ENCODE assay signal across 8 cellular contexts in genomic region chr19:4830768-4831265, GRCh38. TPM values are rescaled to one million over a fixed set of nuclear protein-coding genes. Genes with fewer than 3 reads are reported as not detected.
A peak's percentile ranks its signal among the peaks of the same experiment; 100 is the strongest.
DNase-seq lines count a peak whose midpoint lies in the region; ATAC-seq, FAIRE-seq and TF ChIP-seq lines count a peak whose summit lies in the region.

No MANE protein-coding gene starts in this region.

- TF ChIP-seq POLR2A in endothelial cell of umbilical vein (IDR thresholded peaks at IDR 0.05; ENCODE audit: low read depth, low read length): no peak

- peaks cover 0 to 34% (median 17%) of the 10 kb centered on the region in 4 donors for H3K4me1 Mint-ChIP-seq in CD4-positive, CD25-positive, alpha-beta regulatory T cell

- H2BK120ac ChIP-seq in neuronal stem cell (ENCODE audit: low read depth, low read length): no peak overlapping the region

- peak overlapping the region; percentile 92 to 94 (median 94) for H3K4me3 Mint-ChIP-seq in CD4-positive, CD25-positive, alpha-beta regulatory T cell

- H3K9me3 Mint-ChIP-seq in CD4-positive, CD25-positive, alpha-beta regulatory T cell: no peaks in the 10 kb centered on the region

- peaks cover 27% of the 10 kb centered on the region for H3K4me1 ChIP-seq in CD4-positive, CD25-positive, alpha-beta regulatory T cell (ENCODE audit: control insufficient read depth, insufficient read depth, low read length, poor library complexity, severe bottlenecking)
- H3K4me1 ChIP-seq in PC-9 (replicated peaks; ENCODE audit: insufficient read depth): no peaks in the 10 kb centered on the region
- H3K4me1 ChIP-seq in endothelial cell of umbilical vein (ENCODE audit: control insufficient read depth, extremely low read depth, insufficient read depth, low read length): peaks cover 8% of the 10 kb centered on the region
- peaks cover 0 to 1% of the 10 kb centered on the region in 2 donors for H3K4me1 ChIP-seq in neuronal stem cell (ENCODE audit: control insufficient read depth in 2 of 2, insufficient read depth in 1 of 2, low read depth in 1 of 2, low read length in 2 of 2)

- no peak for DNase-seq in CD4-positive, CD25-positive, alpha-beta regulatory T cell
- DNase-seq in PC-9 (no peak), endothelial cell of umbilical vein (ENCODE audit: low read depth, low spot score) (no peak), neuronal stem cell (ENCODE audit: low spot score) (no peak), OCI-M1 (lab: John Stamatoyannopoulos, UW) (no peak), NCI-H2227 (lab: John Stamatoyannopoulos, UW; ENCODE audit: unreplicated experiment) (no peak)
- no peak for DNase-seq in stimulated activated CD8-positive, alpha-beta memory T cell treated with anti-CD3 and anti-CD28 coated beads, Interleukin-4, amount 100 ng/mL, for 48 hours

- H3F3A ChIP-seq in PC-9 (ENCODE audit: insufficient read depth, low read depth): peaks cover 7% of the 10 kb centered on the region

- peak overlapping the region; percentile 84 for H2AK5ac ChIP-seq in neuronal stem cell (ENCODE audit: low read depth, low read length)

- H3K18ac ChIP-seq in neuronal stem cell (ENCODE audit: low read length): no peak overlapping the region

- H3K4me2 ChIP-seq in PC-9 (peak overlapping the region; percentile 87), endothelial cell of umbilical vein (ENCODE audit: insufficient read depth, low read length) (peak overlapping the region; percentile 70), neuronal stem cell (ENCODE audit: insufficient read depth, low read length, poor library complexity, severe bottlenecking) (no peak overlapping the region)

- H4K8ac ChIP-seq in neuronal stem cell (ENCODE audit: low read depth, low read length): no peak overlapping the region

- H3K4me3 ChIP-seq in CD4-positive, CD25-positive, alpha-beta regulatory T cell (ENCODE audit: low read depth, low read length): peak overlapping the region; percentile 88
- H3K4me3 ChIP-seq in PC-9 (peak overlapping the region; percentile 81), endothelial cell of umbilical vein (replicated peaks in 1 of 3; ENCODE audit: insufficient read depth in 1 of 3, low read depth in 1 of 3, low read length in 3 of 3) (peak overlapping the region; percentile 97 to 100 (median 98)), neuronal stem cell (ENCODE audit: low read length in 2 of 2) (peak overlapping the region in 1 of 2 donors; percentile 45)

- dilution Hi-C loops in endothelial cell of umbilical vein (cut with MboI; ENCODE audit: extremely low pct_ligation_motif_present, low sequenced_read_pairs): no loop called here

- TSS peak; percentile 73 for BruUV-seq in PC-9 (replicated peaks; lab: Mats Ljungman, UMichigan)
- TSS peak; percentile 71 for BruUV-seq in endothelial cell of umbilical vein (replicated peaks; lab: Mats Ljungman, UMichigan)

- no peak overlapping the region for H3K4ac ChIP-seq in neuronal stem cell (ENCODE audit: low read length)

- peaks cover 11% of the 10 kb centered on the region for H3K79me2 ChIP-seq in PC-9 (ENCODE audit: low read depth)
- H3K79me2 ChIP-seq in endothelial cell of umbilical vein (ENCODE audit: control insufficient read depth, insufficient read depth, low read length): peaks cover 35% of the 10 kb centered on the region

- H3K36me3 ChIP-seq in CD4-positive, CD25-positive, alpha-beta regulatory T cell (ENCODE audit: control insufficient read depth, insufficient read depth, low read length): no peaks in the 10 kb centered on the region
- no peaks in the 10 kb centered on the region for H3K36me3 ChIP-seq in PC-9 (ENCODE audit: low read depth)
- no peaks in the 10 kb centered on the region for H3K36me3 ChIP-seq in endothelial cell of umbilical vein (ENCODE audit: control insufficient read depth in 2 of 2, extremely low read depth in 1 of 2, insufficient read depth in 2 of 2, low read length in 2 of 2)
- H3K36me3 ChIP-seq in neuronal stem cell (replicated peaks in 1 of 2; ENCODE audit: control insufficient read depth in 2 of 2, insufficient read depth in 2 of 2, low read length in 2 of 2): no peaks in the 10 kb centered on the region

- H2BK5ac ChIP-seq in neuronal stem cell (ENCODE audit: low read length): no peak overlapping the region

- H3K9me1 ChIP-seq in endothelial cell of umbilical vein (replicated peaks; ENCODE audit: control insufficient read depth, extremely low read depth, insufficient read depth, low read length): no peaks in the 10 kb centered on the region

- H2BK15ac ChIP-seq in neuronal stem cell (ENCODE audit: low read length): no peak overlapping the region

- no peaks in the 10 kb centered on the region for H3K9me3 ChIP-seq in CD4-positive, CD25-positive, alpha-beta regulatory T cell (ENCODE audit: control insufficient read depth in 2 of 2, low read length in 2 of 2)
- H3K9me3 ChIP-seq in PC-9 (ENCODE audit: insufficient read depth, low read depth) (no peaks in the 10 kb centered on the region), endothelial cell of umbilical vein (replicated peaks; ENCODE audit: control insufficient read depth, insufficient read depth, low read length) (no peaks in the 10 kb centered on the region), neuronal stem cell (replicated peaks in 1 of 2; ENCODE audit: control insufficient read depth in 2 of 2, insufficient read depth in 1 of 2, low read depth in 1 of 2, low read length in 2 of 2) (peaks cover 0 to 4% of the 10 kb centered on the region in 2 donors)

- FAIRE-seq in endothelial cell of umbilical vein (lab: Jason Lieb, UNC): no peak

- peak overlapping the region; percentile 90 for H3K27ac ChIP-seq in CD4-positive, CD25-positive, alpha-beta regulatory T cell (ENCODE audit: insufficient read depth, low read length, poor library complexity, severe bottlenecking)
- H3K27ac ChIP-seq in PC-9 (peak overlapping the region; percentile 54), endothelial cell of umbilical vein (ENCODE audit: insufficient read depth, low read depth, low read length) (peak overlapping the region; percentile 90), neuronal stem cell (replicated peaks; ENCODE audit: low read length) (no peak overlapping the region)

- no peak overlapping the region for H2BK12ac ChIP-seq in neuronal stem cell (ENCODE audit: low read length)

- CTCF ChIA-PET in PC-9 (lab: Charles Lee) (no interaction called here), endothelial cell of umbilical vein (lab: Charles Lee) (interaction anchor here (0.9 to 7.5 kb wide), 6 partner anchors 8 to 80 kb away, joined by 3 to 47 read pairs (median 6); partner anchors contain the start of gene PLIN3)

- peak overlapping the region; percentile 90 to 93 (median 93) for H3K27ac Mint-ChIP-seq in CD4-positive, CD25-positive, alpha-beta regulatory T cell

- H3K27me3 ChIP-seq in CD4-positive, CD25-positive, alpha-beta regulatory T cell (ENCODE audit: control insufficient read depth, insufficient read depth, low read length): no peaks in the 10 kb centered on the region
- H3K27me3 ChIP-seq in PC-9 (ENCODE audit: insufficient read depth, low read depth): no peaks in the 10 kb centered on the region
- no peaks in the 10 kb centered on the region for H3K27me3 ChIP-seq in endothelial cell of umbilical vein (ENCODE audit: control insufficient read depth in 2 of 2, insufficient read depth in 2 of 2, low read length in 2 of 2)
- peaks cover 0 to 13% (median 7%) of the 10 kb centered on the region in 3 experiments for H3K27me3 ChIP-seq in neuronal stem cell (ENCODE audit: control insufficient read depth in 3 of 3, insufficient read depth in 3 of 3, low read depth in 1 of 3, low read length in 3 of 3)

- H2AFZ ChIP-seq in PC-9 (no peak overlapping the region; the same call in 1 of the 2 replicates), endothelial cell of umbilical vein (ENCODE audit: low read depth, low read length) (no peak overlapping the region), neuronal stem cell (ENCODE audit: low read length) (peak overlapping the region; percentile 98)

- no peaks in the 10 kb centered on the region for H3K9me2 ChIP-seq in PC-9 (ENCODE audit: insufficient read depth)

- H3K9ac ChIP-seq in endothelial cell of umbilical vein (replicated peaks; ENCODE audit: extremely low read depth, insufficient read depth, low read length) (peak overlapping the region; percentile 92), neuronal stem cell (ENCODE audit: low read depth, low read length, poor library complexity) (no peak overlapping the region)

- no peak overlapping the region for H3K14ac ChIP-seq in neuronal stem cell (ENCODE audit: low read length)

- no CpG with 5 or more reads among the region's 6 CpGs for WGBS in neuronal stem cell (ENCODE audit: extremely low coverage in 2 of 2, insufficient read length in 2 of 2, insufficient replicate concordance in 1 of 2), 2 donors

- H3K79me1 ChIP-seq in neuronal stem cell (ENCODE audit: low read depth, low read length): peaks cover 1% of the 10 kb centered on the region

- POLR2A ChIA-PET in PC-9 (lab: Charles Lee; ENCODE audit: unreplicated experiment) (no interaction called here), endothelial cell of umbilical vein (lab: Charles Lee) (no interaction called here)

- intact Hi-C loops in PC-9 (cut with micrococcal nuclease; ENCODE audit: unreplicated experiment): no loop called here
- intact Hi-C loops in endothelial cell of umbilical vein (cut with micrococcal nuclease): loop anchor here (1.0 kb wide), 2 partner anchors 16 to 20 kb away; no protein-coding TSS in a partner anchor

- no peaks in the 10 kb centered on the region for H3K27me3 Mint-ChIP-seq in CD4-positive, CD25-positive, alpha-beta regulatory T cell

- no peak for TF ChIP-seq CTCF in PC-9 (conservative IDR thresholded peaks at IDR 0.05)
- no peak for TF ChIP-seq CTCF in endothelial cell of umbilical vein (IDR thresholded peaks at IDR 0.05; ENCODE audit: extremely low read depth in 1 of 2, insufficient read depth in 1 of 2, low read depth in 1 of 2, low read length in 2 of 2)

- H3K23ac ChIP-seq in neuronal stem cell (ENCODE audit: low read depth, low read length, poor library complexity): no peak overlapping the region

- no peak for ATAC-seq in CD4-positive, CD25-positive, alpha-beta regulatory T cell (ENCODE audit: low read depth in 2 of 2)
- ATAC-seq in HG02623 (IDR thresholded peaks at IDR 0.05; ENCODE audit: unreplicated experiment): no peak

- H3K36me3 Mint-ChIP-seq in CD4-positive, CD25-positive, alpha-beta regulatory T cell: no peaks in the 10 kb centered on the region

- H4K20me1 ChIP-seq in PC-9 (ENCODE audit: insufficient read depth): no peaks in the 10 kb centered on the region
- H4K20me1 ChIP-seq in endothelial cell of umbilical vein (replicated peaks; ENCODE audit: control insufficient read depth, extremely low read depth, insufficient read depth, low read length): no peaks in the 10 kb centered on the region

- H4K91ac ChIP-seq in neuronal stem cell (ENCODE audit: low read depth, low read length, poor library complexity): no peak overlapping the region

RNA-seq across cellular contexts. Expression of gene TICAM1, which starts 0.7 kb away (rescaled TPM):
- 28.5 TPM for total RNA-seq in CD4-positive, CD25-positive, alpha-beta regulatory T cell
- polyA plus RNA-seq in CD4-positive, CD25-positive, alpha-beta regulatory T cell: 1 to 10 TPM; 3.3 to 9.0 (median 7.3) TPM
- 9.9 and 12.7 TPM in 2 replicates for total RNA-seq in PC-9 (2021)
- total RNA-seq in endothelial cell of umbilical vein: 17.6 and 19.0 TPM in 2 replicates
- polyA plus RNA-seq in endothelial cell of umbilical vein: 4.3 and 4.8 TPM in 2 replicates
- 3.3 and 3.9 TPM in 2 replicates for polyA plus RNA-seq in endothelial cell of umbilical vein (2011; cell fraction: cytosol; rRNA removed)
- polyA plus RNA-seq in endothelial cell of umbilical vein (2011; cell fraction: nucleus; rRNA removed): 2.2 and 2.8 TPM in 2 replicates
- polyA plus RNA-seq in endothelial cell of umbilical vein (2012): 12.3 and 18.6 TPM in 2 replicates
- 2.4 and 2.5 TPM in 2 replicates for polyA minus RNA-seq in endothelial cell of umbilical vein
- 6.2 TPM for polyA minus RNA-seq in endothelial cell of umbilical vein (2011; cell fraction: cytosol; rRNA and poly(A)+ RNA removed)
- polyA minus RNA-seq in endothelial cell of umbilical vein (2011; cell fraction: nucleus; rRNA and poly(A)+ RNA removed): 1.3 and 2.3 TPM in 2 replicates
- 1.4 TPM for polyA plus RNA-seq in neuronal stem cell (2013, experiment 1 of 2)
- polyA plus RNA-seq in neuronal stem cell (2013, experiment 2 of 2): 1.5 TPM

RNA-seq across cellular contexts. Expression of gene PLIN3, which starts 36.6 kb away (rescaled TPM):
- total RNA-seq in CD4-positive, CD25-positive, alpha-beta regulatory T cell: 28.6 TPM
- polyA plus RNA-seq in CD4-positive, CD25-positive, alpha-beta regulatory T cell: 10 to 100 TPM; 26.5 to 35.6 (median 31.4) TPM
- total RNA-seq in PC-9 (2021): 95.9 and 104 TPM in 2 replicates
- total RNA-seq in endothelial cell of umbilical vein: 76.8 and 77.9 TPM in 2 replicates
- 88.9 and 90.0 TPM in 2 replicates for polyA plus RNA-seq in endothelial cell of umbilical vein
- 57.6 and 69.6 TPM in 2 replicates for polyA plus RNA-seq in endothelial cell of umbilical vein (2011; cell fraction: cytosol; rRNA removed)
- 21.7 and 23.4 TPM in 2 replicates for polyA plus RNA-seq in endothelial cell of umbilical vein (2011; cell fraction: nucleus; rRNA removed)
- polyA plus RNA-seq in endothelial cell of umbilical vein (2012): 72.7 and 91.1 TPM in 2 replicates
- 46.3 and 69.7 TPM in 2 replicates for polyA minus RNA-seq in endothelial cell of umbilical vein
- 93.0 TPM for polyA minus RNA-seq in endothelial cell of umbilical vein (2011; cell fraction: cytosol; rRNA and poly(A)+ RNA removed)
- polyA minus RNA-seq in endothelial cell of umbilical vein (2011; cell fraction: nucleus; rRNA and poly(A)+ RNA removed): 17.7 and 24.2 TPM in 2 replicates
- 47.6 TPM for polyA plus RNA-seq in neuronal stem cell (2013, experiment 1 of 2)
- polyA plus RNA-seq in neuronal stem cell (2013, experiment 2 of 2): 49.5 TPM

RNA-seq across cellular contexts. Expression of gene FEM1A, which starts 39.3 kb away (rescaled TPM):
- 11.9 TPM for total RNA-seq in CD4-positive, CD25-positive, alpha-beta regulatory T cell
- 1 to 10 TPM; 2.2 to 4.0 (median 2.7) TPM for polyA plus RNA-seq in CD4-positive, CD25-positive, alpha-beta regulatory T cell
- total RNA-seq in PC-9 (2021) (6.5 and 7.0 TPM in 2 replicates), endothelial cell of umbilical vein (11.4 TPM in 2 replicates)
- polyA plus RNA-seq in endothelial cell of umbilical vein: 5.1 and 5.9 TPM in 2 replicates
- polyA plus RNA-seq in endothelial cell of umbilical vein (2011; cell fraction: cytosol; rRNA removed): 4.1 and 5.3 TPM in 2 replicates
- 3.6 and 4.0 TPM in 2 replicates for polyA plus RNA-seq in endothelial cell of umbilical vein (2011; cell fraction: nucleus; rRNA removed)
- 0.67 and 0.91 TPM in 2 replicates for polyA plus RNA-seq in endothelial cell of umbilical vein (2012)
- polyA minus RNA-seq in endothelial cell of umbilical vein: 9.4 and 9.6 TPM in 2 replicates
- 10.3 TPM for polyA minus RNA-seq in endothelial cell of umbilical vein (2011; cell fraction: cytosol; rRNA and poly(A)+ RNA removed)
- 5.0 and 7.3 TPM in 2 replicates for polyA minus RNA-seq in endothelial cell of umbilical vein (2011; cell fraction: nucleus; rRNA and poly(A)+ RNA removed)
- polyA plus RNA-seq in neuronal stem cell (2013, experiment 1 of 2): 5.5 TPM
- 5.6 TPM for polyA plus RNA-seq in neuronal stem cell (2013, experiment 2 of 2)
